Comparison of ENCODE assay signal across 8 cellular contexts in genomic region chr11:126062679-126063509, GRCh38. TPM values are rescaled to one million over a fixed set of nuclear protein-coding genes. Genes with fewer than 3 reads are reported as not detected.
DNase-seq lines count a peak whose midpoint lies in the region; ATAC-seq and TF ChIP-seq lines count a peak whose summit lies in the region.

TSS of gene CDON (minus strand) at chr11:126062866. CDS start at chr11:126023476, 39,390 bp downstream.

- H3K4me1 Mint-ChIP-seq in activated naive CD4-positive, alpha-beta T cell treated with anti-CD3 and anti-CD28 coated beads, Interleukin-2, amount 10 ng/mL, durations not matched to agents 7 days and 5 days, result peaks cover 10% of the 10 kb centered on the region

- H3K4me3 Mint-ChIP-seq in activated naive CD4-positive, alpha-beta T cell treated with anti-CD3 and anti-CD28 coated beads, Interleukin-2, amount 10 ng/mL, durations not matched to agents 7 days and 5 days, result peak within 1 kb of the TSS; percentile 77

- CTCF ChIA-PET in activated naive CD4-positive, alpha-beta T cell treated with anti-CD3 and anti-CD28 coated beads, Interleukin-2, amount 10 ng/mL, durations not matched to agents 7 days and 5 days (lab: Charles Lee), result no interaction called here

- peak within 1 kb of the TSS; percentile 67 for H3K4me3 ChIP-seq in NB4 (ENCODE audit: low read depth, low read length)

- in situ Hi-C loops in SK-MEL-5 (cut with HindIII; ENCODE audit: low pct_unique_long_range_greater_than_20kb, low sequenced_read_pairs), result no loop called here

- ATAC-seq in HG02588 (IDR thresholded peaks at IDR 0.05; ENCODE audit: unreplicated experiment), result peak; percentile 98

- peaks cover 45% of the 10 kb centered on the region for H3K27me3 Mint-ChIP-seq in activated naive CD4-positive, alpha-beta T cell treated with anti-CD3 and anti-CD28 coated beads, Interleukin-2, amount 10 ng/mL, durations not matched to agents 7 days and 5 days

- peak within 1 kb of the TSS; percentile 62 for H3K27ac ChIP-seq in substantia nigra (ENCODE audit: low read depth, low read length, poor library complexity, severe bottlenecking)

- TF ChIP-seq CTCF in NB4 (IDR thresholded peaks at IDR 0.05; ENCODE audit: low read depth, low read length), result no peak

- peak; percentile 26 for TF ChIP-seq POLR2A in NB4 (IDR thresholded peaks at IDR 0.05; ENCODE audit: extremely low read depth, insufficient read length)

- DNase-seq in GM04503 (ENCODE audit: low read depth), result peak; percentile 47
- DNase-seq in NB4 (ENCODE audit: low read depth), result peak; percentile 95
- peak; percentile 89 for DNase-seq in SK-MEL-5 (ENCODE audit: low read depth, low spot score)
- DNase-seq in activated naive CD4-positive, alpha-beta T cell treated with anti-CD3 and anti-CD28 coated beads, Interleukin-2, amount 10 ng/mL, durations not matched to agents 7 days and 5 days, result peak; percentile 93
- peak; percentile 99 for DNase-seq in germinal center (ENCODE audit: low spot score)
- DNase-seq in nucleus accumbens (lab: John Stamatoyannopoulos, UW), result peak in 55 of 56 donors; percentile 25 to 91 (median 82)
- DNase-seq in substantia nigra (lab: John Stamatoyannopoulos, UW), result peak; percentile 33 to 96 (median 73)

- no peaks in the 10 kb centered on the region for H3K36me3 Mint-ChIP-seq in activated naive CD4-positive, alpha-beta T cell treated with anti-CD3 and anti-CD28 coated beads, Interleukin-2, amount 10 ng/mL, durations not matched to agents 7 days and 5 days

- H3K9me3 Mint-ChIP-seq in activated naive CD4-positive, alpha-beta T cell treated with anti-CD3 and anti-CD28 coated beads, Interleukin-2, amount 10 ng/mL, durations not matched to agents 7 days and 5 days, result no peaks in the 10 kb centered on the region

- peak within 1 kb of the TSS; percentile 93 for H3K27ac Mint-ChIP-seq in activated naive CD4-positive, alpha-beta T cell treated with anti-CD3 and anti-CD28 coated beads, Interleukin-2, amount 10 ng/mL, durations not matched to agents 7 days and 5 days

RNA-seq across cellular contexts. Expression of gene CDON, which starts in this region (rescaled TPM):
- 8.0 and 8.6 TPM in 2 replicates for total RNA-seq in SK-MEL-5 (2014; rRNA removed; shearing (Covaris generic))
- 7.1 and 9.0 TPM in 2 replicates for polyA plus RNA-seq in SK-MEL-5 (2015; cell fraction: cytosol; rRNA removed)
- 2.9 and 5.3 TPM in 2 replicates for polyA plus RNA-seq in SK-MEL-5 (2015; cell fraction: nucleus; rRNA removed)

Comparison
In these comparisons a context has a peak if more than half of its experiments do, and no peak if none do; other contexts are left out.
1. Peak in every context shown above with its lines: DNase-seq, ATAC-seq, H3K4me3 ChIP-seq and H3K27ac ChIP-seq.
2. DNase-seq: peak in every context shown above with its lines; median percentile 99 in germinal center; 95 in NB4; 93 in activated naive CD4-positive, alpha-beta T cell treated with anti-CD3 and anti-CD28 coated beads, Interleukin-2, amount 10 ng/mL, durations not matched to agents 7 days and 5 days; 89 in SK-MEL-5; 82 in nucleus accumbens; 73 in substantia nigra; 47 in GM04503.